In the genomic region with DNA sequence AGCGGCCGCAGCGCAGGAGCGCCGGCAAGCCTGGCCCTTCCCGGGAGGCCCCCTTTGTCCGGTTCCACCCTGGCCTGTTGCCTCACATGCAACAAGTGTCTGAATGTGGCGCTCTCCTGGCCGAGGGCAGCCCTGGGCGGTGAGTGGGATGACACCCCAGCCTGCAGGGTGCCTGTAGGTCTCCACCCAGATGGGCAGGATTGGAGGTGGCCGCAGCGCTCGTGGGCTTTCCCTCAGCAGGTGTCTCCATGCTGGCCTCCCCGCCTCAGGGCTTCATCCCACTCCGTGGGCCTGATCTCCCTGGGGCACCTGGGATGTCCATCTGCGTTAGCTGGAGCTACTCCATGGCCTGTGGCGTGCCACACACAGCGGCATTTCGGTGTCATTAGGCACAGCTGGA, we compare ENCODE assay signal across 6 cellular contexts. TPM values are rescaled to one million over a fixed set of nuclear protein-coding genes. Genes with fewer than 3 reads are reported as not detected.
DNase-seq lines count a peak whose midpoint lies in the region; FAIRE-seq and TF ChIP-seq lines count a peak whose summit lies in the region.

No MANE protein-coding gene starts in this region.

- H3K4me1 ChIP-seq in OCI-LY1 (ENCODE audit: insufficient read depth, low read length, severe bottlenecking): peaks cover 25% of the 10 kb centered on the region
- peaks cover 11 to 18% of the 10 kb centered on the region in 2 donors for H3K4me1 ChIP-seq in esophagus (ENCODE audit: control insufficient read depth in 2 of 2, insufficient read depth in 2 of 2, low read length in 1 of 2)

- H3K27ac ChIP-seq in OCI-LY1 (ENCODE audit: low read depth, low read length, poor library complexity, severe bottlenecking) (no peak overlapping the region), esophagus (ENCODE audit: low read depth in 2 of 2, low read length in 1 of 2) (no peak overlapping the region), skin epidermis (peak overlapping the region in 10 of 21 experiments; percentile 97 to 100 (median 99))

- FAIRE-seq in D721Med (lab: Jason Lieb, UNC): no peak

- 70 to 71% methylated on average over 19 of the region's 19 CpGs for WGBS in esophagus, 2 donors

- H3K4me3 ChIP-seq in OCI-LY1 (ENCODE audit: low read depth, low read length, poor library complexity, severe bottlenecking) (peak overlapping the region; percentile 89), esophagus (ENCODE audit: low read depth in 1 of 2, low read length in 2 of 2) (peak overlapping the region; percentile 84 to 98), skin epidermis (peak overlapping the region; percentile 83 to 97 (median 95))

- H3K36me3 ChIP-seq in OCI-LY1 (ENCODE audit: insufficient read depth, low read length): no peaks in the 10 kb centered on the region; the same call in 1 of the 2 replicates
- H3K36me3 ChIP-seq in esophagus (ENCODE audit: control insufficient read depth in 2 of 2, insufficient read depth in 2 of 2, low read length in 1 of 2): no peaks in the 10 kb centered on the region

- H2AFZ ChIP-seq in OCI-LY1 (ENCODE audit: low read length): no peak overlapping the region

- peak overlapping the region; percentile 98 for H3K9ac ChIP-seq in OCI-LY1 (ENCODE audit: low read length)

- H3K27me3 ChIP-seq in OCI-LY1 (ENCODE audit: insufficient read depth, low read length) (no peaks in the 10 kb centered on the region; the same call in 1 of the 2 replicates), esophagus (ENCODE audit: control insufficient read depth in 1 of 2, insufficient read depth in 2 of 2, low read length in 2 of 2) (no peaks in the 10 kb centered on the region)

- H3F3A ChIP-seq in OCI-LY1 (ENCODE audit: insufficient read depth, low read length): no peaks in the 10 kb centered on the region

- H3K4me2 ChIP-seq in OCI-LY1 (ENCODE audit: low read length): peak overlapping the region; percentile 66

- H3K79me2 ChIP-seq in OCI-LY1 (ENCODE audit: insufficient read depth, low read length): no peaks in the 10 kb centered on the region

- no peaks in the 10 kb centered on the region for H3K9me2 ChIP-seq in OCI-LY1 (ENCODE audit: low read depth, low read length)

- no peak for TF ChIP-seq CTCF in OCI-LY1 (IDR thresholded peaks at IDR 0.05; ENCODE audit: low read length)
- TF ChIP-seq CTCF in D721Med (IDR thresholded peaks at IDR 0.05; ENCODE audit: insufficient read depth, missing control alignments): no peak

- no peak for DNase-seq in stimulated activated CD4-positive, alpha-beta T cell treated with anti-CD3 and anti-CD28 coated beads, Interleukin-2, amount 100 ng/mL, for 48 hours
- DNase-seq in NCI-H748 (lab: John Stamatoyannopoulos, UW; ENCODE audit: unreplicated experiment) (no peak), D721Med (ENCODE audit: insufficient read length, low spot score) (no peak)

- no peaks in the 10 kb centered on the region for H4K20me1 ChIP-seq in OCI-LY1 (ENCODE audit: insufficient read depth, low read length)

- H3K9me3 ChIP-seq in OCI-LY1 (ENCODE audit: low read length) (no peaks in the 10 kb centered on the region), esophagus (ENCODE audit: control insufficient read depth in 2 of 2, insufficient read depth in 1 of 2, low read depth in 1 of 2, low read length in 1 of 2) (no peaks in the 10 kb centered on the region)

RNA-seq across cellular contexts. Expression of a gene that starts 1.5 kb away (rescaled TPM):
- polyA plus RNA-seq in esophagus: 100 to 1,000 TPM in 1 of 2 donors, 10 to 100 TPM in 1; 89.9 to 153 TPM

RNA-seq across cellular contexts. Expression of a gene that starts 15.1 kb away (rescaled TPM):
- 1 to 10 TPM in 1 of 2 donors, under 1 TPM in 1; 0.91 to 2.7 TPM for polyA plus RNA-seq in esophagus

RNA-seq across cellular contexts. Expression of a gene that starts 16.9 kb away (rescaled TPM):
- 1 to 10 TPM; 7.5 to 8.3 TPM for polyA plus RNA-seq in esophagus

RNA-seq across cellular contexts. Expression of a gene that starts 42.0 kb away (rescaled TPM):
- 10 to 100 TPM; 20.6 to 21.0 TPM for polyA plus RNA-seq in esophagus

RNA-seq across cellular contexts. Expression of a gene that starts 42.2 kb away (rescaled TPM):
- 10 to 100 TPM; 67.7 to 91.4 TPM for polyA plus RNA-seq in esophagus
